In the genomic region with DNA sequence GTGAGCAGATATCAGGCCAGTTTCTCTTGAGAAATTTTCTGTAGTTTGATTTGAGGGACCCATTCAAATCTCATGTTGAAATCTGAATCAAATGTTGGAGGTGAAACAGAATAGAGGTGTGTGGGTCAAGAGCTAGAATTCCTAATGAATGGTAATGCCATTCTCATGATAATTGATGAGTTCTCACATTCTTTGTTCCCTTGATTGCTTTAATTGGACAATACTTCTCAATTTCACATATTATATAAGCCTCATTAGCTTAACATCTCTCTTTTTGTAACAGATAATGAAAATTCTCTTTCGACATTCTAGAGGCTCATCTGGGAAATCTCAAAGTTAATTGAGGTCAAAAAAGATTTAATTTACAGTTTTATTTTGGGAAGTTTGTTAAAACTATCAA, we compare ENCODE assay signal across 9 cellular contexts. TPM values are rescaled to one million over a fixed set of nuclear protein-coding genes. Genes with fewer than 3 reads are reported as not detected.
"Had no signal": no experiment of that assay in that cellular context is flagged by ENCODE, and none has a peak within 500 bp of the region (broad histone marks: within the 10 kb centered on the region; RNA-seq: fewer than 3 reads in every experiment).

No MANE protein-coding gene starts in this region.

- DNase-seq: GOT3, H9, HCEC 1CT, IMR-90, KG1 had no signal

- H3K4me3 Mint-ChIP-seq: H9 had no signal

- ATAC-seq: K562 had no signal

- H3K4me3 ChIP-seq: K562 had no signal

- FAIRE-seq: H54, HTR-8/SVneo, K562 had no signal

RNA-seq across cellular contexts. Expression of a gene that starts 21.9 kb away (rescaled TPM):
- total RNA-seq: H9, HT-29, IMR-90, K562 had no signal
- polyA plus RNA-seq: IMR-90 had no signal

RNA-seq across cellular contexts. Expression of a gene that starts 40.1 kb away (rescaled TPM):
- total RNA-seq: H9, HT-29, IMR-90, K562 had no signal
- polyA plus RNA-seq: IMR-90, K562 had no signal
